10 cellular contexts compared by ENCODE assay signal in genomic region chr10:44962870-44963738, GRCh38. TPM values are rescaled to one million over a fixed set of nuclear protein-coding genes. Genes with fewer than 3 reads are reported as not detected.
DNase-seq lines count a peak whose midpoint lies in the region; ATAC-seq, FAIRE-seq and TF ChIP-seq lines count a peak whose summit lies in the region.
"Had no signal": no experiment of that assay in that cellular context is flagged by ENCODE, and none has a peak within 500 bp of the region (broad histone marks: within the 10 kb centered on the region; RNA-seq: fewer than 3 reads in every experiment).

No MANE protein-coding gene starts in this region.

- peak overlapping the region; percentile 43 for H3K27ac Mint-ChIP-seq in astrocyte (ENCODE audit: unreplicated experiment)
- H3K27ac Mint-ChIP-seq in activated naive CD4-positive, alpha-beta T cell treated with anti-CD3 and anti-CD28 coated beads, Interleukin-2, amount 50 U/mL, for 72 hours: no peak overlapping the region
- no peak overlapping the region for H3K27ac Mint-ChIP-seq in activated naive CD4-positive, alpha-beta T cell treated with anti-CD3 and anti-CD28 coated beads for 36 hours

- peak overlapping the region; percentile 68 for H3K4me3 Mint-ChIP-seq in astrocyte (ENCODE audit: unreplicated experiment)
- no peak overlapping the region for H3K4me3 Mint-ChIP-seq in activated naive CD4-positive, alpha-beta T cell treated with anti-CD3 and anti-CD28 coated beads for 36 hours

- WGBS in tibial nerve, 2 donors: 39 to 51% methylated on average over 16 to 17 of the region's 19 CpGs

- no peak for TF ChIP-seq EP300 in tibial nerve (IDR thresholded peaks at IDR 0.05)

- H3K4me1 ChIP-seq in astrocyte (ENCODE audit: insufficient read depth, low read length) (peaks cover 38% of the 10 kb centered on the region), tibial nerve (peaks cover 3 to 75% (median 56%) of the 10 kb centered on the region in 4 donors)

- TF ChIP-seq POLR2A in tibial nerve (IDR thresholded peaks at IDR 0.05): no peak

- H3K36me3 Mint-ChIP-seq in astrocyte (ENCODE audit: low read depth, unreplicated experiment): no peaks in the 10 kb centered on the region
- no peaks in the 10 kb centered on the region for H3K36me3 Mint-ChIP-seq in activated naive CD4-positive, alpha-beta T cell treated with anti-CD3 and anti-CD28 coated beads, Interleukin-2, amount 50 U/mL, for 72 hours
- peaks cover 1% of the 10 kb centered on the region for H3K36me3 Mint-ChIP-seq in activated naive CD4-positive, alpha-beta T cell treated with anti-CD3 and anti-CD28 coated beads for 36 hours (ENCODE audit: low read depth)

- no peaks in the 10 kb centered on the region for H3K79me2 ChIP-seq in astrocyte (ENCODE audit: insufficient read depth, low read length)

- no peak overlapping the region for H3K4me2 ChIP-seq in astrocyte (ENCODE audit: low read length)

- H2AFZ ChIP-seq in astrocyte (ENCODE audit: low read depth, low read length): no peak overlapping the region

- no peaks in the 10 kb centered on the region for H3K9me3 Mint-ChIP-seq in astrocyte (ENCODE audit: unreplicated experiment)
- H3K9me3 Mint-ChIP-seq in activated naive CD4-positive, alpha-beta T cell treated with anti-CD3 and anti-CD28 coated beads, Interleukin-2, amount 50 U/mL, for 72 hours: no peaks in the 10 kb centered on the region
- H3K9me3 Mint-ChIP-seq in activated naive CD4-positive, alpha-beta T cell treated with anti-CD3 and anti-CD28 coated beads for 36 hours: no peaks in the 10 kb centered on the region

- no peaks in the 10 kb centered on the region for H3K27me3 ChIP-seq in astrocyte (ENCODE audit: insufficient read depth, low read length)
- H3K27me3 ChIP-seq in tibial nerve: no peaks in the 10 kb centered on the region
- H3K27me3 ChIP-seq: ovary had no signal

- H4K20me1 ChIP-seq in astrocyte (ENCODE audit: insufficient read depth, low read length): no peaks in the 10 kb centered on the region

- no peak for FAIRE-seq in astrocyte (lab: Jason Lieb, UNC)

- no peaks in the 10 kb centered on the region for H3K9me3 ChIP-seq in astrocyte (ENCODE audit: insufficient read depth, low read depth, low read length)
- no peaks in the 10 kb centered on the region for H3K9me3 ChIP-seq in tibial nerve
- H3K9me3 ChIP-seq: ovary had no signal

- H3K4me3 ChIP-seq in astrocyte (ENCODE audit: insufficient read depth, low read depth, low read length): no peak overlapping the region
- peak overlapping the region; percentile 21 to 76 (median 47) for H3K4me3 ChIP-seq in tibial nerve
- H3K4me3 ChIP-seq: ovary had no signal

- H3K27me3 Mint-ChIP-seq in astrocyte (ENCODE audit: low read depth, unreplicated experiment): no peaks in the 10 kb centered on the region
- H3K27me3 Mint-ChIP-seq in activated naive CD4-positive, alpha-beta T cell treated with anti-CD3 and anti-CD28 coated beads for 36 hours (ENCODE audit: low read depth): no peaks in the 10 kb centered on the region

- CTCF ChIA-PET in activated naive CD4-positive, alpha-beta T cell treated with anti-CD3 and anti-CD28 coated beads for 36 hours (lab: Charles Lee): interaction anchor here (1.5 to 1.9 kb wide), 3 partner anchors 13 to 30 kb away, joined by 3 to 5 read pairs (median 4); no protein-coding TSS in a partner anchor

- intact Hi-C loops in activated naive CD4-positive, alpha-beta T cell treated with anti-CD3 and anti-CD28 coated beads for 36 hours (cut with micrococcal nuclease): loop anchor here (10.0 kb wide), 1 partner anchor 1148 kb away; no protein-coding TSS in a partner anchor

- H3K27ac ChIP-seq in astrocyte (ENCODE audit: low read depth, low read length): no peak overlapping the region
- peak overlapping the region; percentile 79 to 94 (median 91) for H3K27ac ChIP-seq in tibial nerve
- H3K27ac ChIP-seq: ovary had no signal

- peak; percentile 25 for DNase-seq in activated CD4-positive, CD25-positive, alpha-beta regulatory T cell treated with anti-CD3 and anti-CD28 coated beads, Interleukin-2, amount 50 U/mL, for 72 hours
- DNase-seq in activated CD4-positive, CD25-positive, alpha-beta regulatory T cell (lab: John Stamatoyannopoulos, UW): no peak
- no peak for DNase-seq in astrocyte (ENCODE audit: low read depth)
- DNase-seq in left lobe of liver (ENCODE audit: low spot score): peak; percentile 43
- peak in 1 of 2 donors; percentile 4 for DNase-seq in tibial nerve (ENCODE audit: low spot score in 2 of 2)
- no peak for DNase-seq in activated naive CD4-positive, alpha-beta T cell treated with anti-CD3 and anti-CD28 coated beads, Interleukin-2, amount 50 U/mL, for 72 hours (ENCODE audit: low spot score in 2 of 2)
- no peak for DNase-seq in activated naive CD4-positive, alpha-beta T cell treated with anti-CD3 and anti-CD28 coated beads for 36 hours

- no peaks in the 10 kb centered on the region for H3K36me3 ChIP-seq in astrocyte (ENCODE audit: insufficient read depth, low read length)
- no peaks in the 10 kb centered on the region for H3K36me3 ChIP-seq in tibial nerve
- H3K36me3 ChIP-seq: ovary had no signal

- ATAC-seq in left lobe of liver: peak; percentile 4
- ATAC-seq in activated naive CD4-positive, alpha-beta T cell treated with anti-CD3 and anti-CD28 coated beads, Interleukin-2, amount 50 U/mL, for 72 hours: no peak
- no peak for ATAC-seq in GM19351 (IDR thresholded peaks at IDR 0.05; ENCODE audit: unreplicated experiment)

- H3K9ac ChIP-seq in astrocyte (ENCODE audit: low read length): no peak overlapping the region

- TF ChIP-seq CTCF in astrocyte (IDR thresholded peaks at IDR 0.05; ENCODE audit: insufficient read depth, low read depth, low read length) (no peak), tibial nerve (IDR thresholded peaks at IDR 0.05) (peak in 3 of 5 experiments; percentile 17 to 52 (median 20))

- peaks cover 77% of the 10 kb centered on the region for H3K4me1 Mint-ChIP-seq in astrocyte (ENCODE audit: low read depth, unreplicated experiment)
- peaks cover 33% of the 10 kb centered on the region for H3K4me1 Mint-ChIP-seq in activated naive CD4-positive, alpha-beta T cell treated with anti-CD3 and anti-CD28 coated beads for 36 hours (ENCODE audit: low read depth)

RNA-seq across cellular contexts. Expression of gene RASSF4, which starts 3.5 kb away (rescaled TPM):
- total RNA-seq in astrocyte (69.9 and 83.0 TPM in 2 replicates), left lobe of liver (25.0 TPM), tibial nerve (100 to 1,000 TPM; 153 to 275 (median 185) TPM)
- 1 to 10 TPM; 1.5 to 4.1 TPM for total RNA-seq in activated naive CD4-positive, alpha-beta T cell treated with anti-CD3 and anti-CD28 coated beads, Interleukin-2, amount 50 U/mL, for 72 hours
- 1 to 10 TPM; 1.1 to 2.2 TPM for total RNA-seq in activated naive CD4-positive, alpha-beta T cell treated with anti-CD3 and anti-CD28 coated beads for 36 hours

RNA-seq across cellular contexts. Expression of gene DEPP1, which starts 15.5 kb away (rescaled TPM):
- total RNA-seq in astrocyte: 6.6 and 8.0 TPM in 2 replicates
- total RNA-seq in left lobe of liver: 6.8 TPM
- total RNA-seq in tibial nerve: 1,000 to 10,000 TPM in 1 of 4 donors, 100 to 1,000 TPM in 3; 530 to 1,439 (median 798) TPM
- total RNA-seq in activated naive CD4-positive, alpha-beta T cell treated with anti-CD3 and anti-CD28 coated beads, Interleukin-2, amount 50 U/mL, for 72 hours: 1 to 10 TPM in 1 of 2 donors, under 1 TPM in 1; 0.32 to 1.7 TPM
- 1 to 10 TPM; 2.4 to 3.2 TPM for total RNA-seq in activated naive CD4-positive, alpha-beta T cell treated with anti-CD3 and anti-CD28 coated beads for 36 hours

RNA-seq across cellular contexts. Expression of gene ZNF22, which starts 37.6 kb away (rescaled TPM):
- total RNA-seq in astrocyte (10.9 and 12.0 TPM in 2 replicates), left lobe of liver (12.9 TPM), tibial nerve (10 to 100 TPM; 23.4 to 30.2 (median 26.0) TPM)
- 10 to 100 TPM in 1 of 2 donors, 1 to 10 TPM in 1; 3.1 to 20.9 TPM for total RNA-seq in activated naive CD4-positive, alpha-beta T cell treated with anti-CD3 and anti-CD28 coated beads, Interleukin-2, amount 50 U/mL, for 72 hours
- 10 to 100 TPM; 18.7 to 19.5 TPM for total RNA-seq in activated naive CD4-positive, alpha-beta T cell treated with anti-CD3 and anti-CD28 coated beads for 36 hours

RNA-seq across cellular contexts. Expression of gene TMEM72, which starts 52.0 kb away (rescaled TPM):
- total RNA-seq in astrocyte (not detected in 2 replicates), left lobe of liver (not detected), tibial nerve (under 1 TPM in 2 of 4 donors, not detected in 2; 0.20 to 0.21 TPM)
- not detected for total RNA-seq in activated naive CD4-positive, alpha-beta T cell treated with anti-CD3 and anti-CD28 coated beads, Interleukin-2, amount 50 U/mL, for 72 hours
- total RNA-seq in activated naive CD4-positive, alpha-beta T cell treated with anti-CD3 and anti-CD28 coated beads for 36 hours: not detected
- total RNA-seq: ovary; T-helper 1 cell treated with Interleukin-12 subunit alpha and Interleukin-12 subunit beta and Interleukin-4 antibody, amounts not matched to agents 30 ng/mL and 1 ng/mL, for 36 hours had no signal

Comparison
In these comparisons a context has a peak if more than half of its experiments do, and no peak if none do; other contexts are left out.
1. DNase-seq: peak in activated CD4-positive, CD25-positive, alpha-beta regulatory T cell treated with anti-CD3 and anti-CD28 coated beads, Interleukin-2, amount 50 U/mL, for 72 hours (single experiment) and left lobe of liver (single experiment); none in activated CD4-positive, CD25-positive, alpha-beta regulatory T cell (0 of 4), astrocyte (single experiment), activated naive CD4-positive, alpha-beta T cell treated with anti-CD3 and anti-CD28 coated beads, Interleukin-2, amount 50 U/mL, for 72 hours (0 of 2) and activated naive CD4-positive, alpha-beta T cell treated with anti-CD3 and anti-CD28 coated beads for 36 hours (single experiment).
2. RNA of gene DEPP1, which starts 15.5 kb away (total RNA-seq): 530 to 1,439 TPM in tibial nerve; 6.8 TPM in left lobe of liver (single experiment), 6.6 to 8.0 TPM in astrocyte, 2.4 to 3.2 TPM in activated naive CD4-positive, alpha-beta T cell treated with anti-CD3 and anti-CD28 coated beads for 36 hours and 0.32 to 1.7 TPM in activated naive CD4-positive, alpha-beta T cell treated with anti-CD3 and anti-CD28 coated beads, Interleukin-2, amount 50 U/mL, for 72 hours; every median in the first group is over 10 times any median in the second.